20 cellular contexts compared by ENCODE assay signal in genomic region chr2:63891488-63892030, GRCh38. TPM values are rescaled to one million over a fixed set of nuclear protein-coding genes. Genes with fewer than 3 reads are reported as not detected.
A peak's percentile ranks its signal among the peaks of the same experiment; 100 is the strongest.
DNase-seq lines count a peak whose midpoint lies in the region; ATAC-seq and TF ChIP-seq lines count a peak whose summit lies in the region.
"Had no signal": no experiment of that assay in that cellular context is flagged by ENCODE, and none has a peak within 500 bp of the region (broad histone marks: within the 10 kb centered on the region; RNA-seq: fewer than 3 reads in every experiment).

No MANE protein-coding gene starts in this region.

- H3K27ac ChIP-seq in VCaP (peak overlapping the region; percentile 36), tibial nerve (peak overlapping the region in 1 of 4 donors; percentile 4)
- H3K27ac ChIP-seq: BLaER1 treated with 17β-estradiol and CSF1 and Interleukin-3, amounts not matched to agents 10 nM and 100 nM; colonic mucosa; heart left ventricle; left ventricle myocardium inferior had no signal

- peaks cover 0 to 77% (median 9%) of the 10 kb centered on the region in 3 donors for H3K36me3 ChIP-seq in tibial nerve
- H3K36me3 ChIP-seq: colonic mucosa had no signal

- peak overlapping the region; percentile 50 for H3K27ac Mint-ChIP-seq in activated T-cell treated with anti-CD3 and anti-CD28 coated beads, Interleukin-2, amount 50 U/mL, for 72 hours
- peak overlapping the region; percentile 14 for H3K27ac Mint-ChIP-seq in stimulated activated naive B cell treated with anti-CD40 and anti-IgM and Interleukin-4, amounts not matched to agents 10 μg/mL and 1 μg/mL and 100 μg/mL, for 72 hours

- no peaks in the 10 kb centered on the region for H3K9me3 ChIP-seq in tibial nerve
- H3K9me3 ChIP-seq: BLaER1 treated with 17β-estradiol and CSF1 and Interleukin-3, amounts not matched to agents 10 nM and 100 nM; colonic mucosa; heart left ventricle; left ventricle myocardium inferior had no signal

- WGBS in tibial nerve, 2 donors = 49 to 50% methylated on average over 1 of the region's 1 CpG

- peaks cover 0 to 7% (median 2%) of the 10 kb centered on the region in 4 donors for H3K4me1 ChIP-seq in tibial nerve
- H3K4me1 ChIP-seq: BLaER1 treated with 17β-estradiol and CSF1 and Interleukin-3, amounts not matched to agents 10 nM and 100 nM; colonic mucosa had no signal

- no peaks in the 10 kb centered on the region for H3K27me3 Mint-ChIP-seq in activated T-cell treated with anti-CD3 and anti-CD28 coated beads, Interleukin-2, amount 50 U/mL, for 72 hours (ENCODE audit: low read depth)
- H3K27me3 Mint-ChIP-seq in stimulated activated naive B cell treated with anti-CD40 and anti-IgM and Interleukin-4, amounts not matched to agents 10 μg/mL and 1 μg/mL and 100 μg/mL, for 72 hours = no peaks in the 10 kb centered on the region

- no peaks in the 10 kb centered on the region for H3K27me3 ChIP-seq in tibial nerve
- H3K27me3 ChIP-seq: BLaER1 treated with 17β-estradiol and CSF1 and Interleukin-3, amounts not matched to agents 10 nM and 100 nM; colonic mucosa; heart left ventricle had no signal

- no peak for TF ChIP-seq POLR2A in tibial nerve (IDR thresholded peaks at IDR 0.05)

- H3K4me1 Mint-ChIP-seq in activated T-cell treated with anti-CD3 and anti-CD28 coated beads, Interleukin-2, amount 50 U/mL, for 72 hours (ENCODE audit: low read depth) = peaks cover 5% of the 10 kb centered on the region
- peaks cover 0 to 1% of the 10 kb centered on the region in 2 donors for H3K4me1 Mint-ChIP-seq in stimulated activated naive B cell treated with anti-CD40 and anti-IgM and Interleukin-4, amounts not matched to agents 10 μg/mL and 1 μg/mL and 100 μg/mL, for 72 hours

- no peaks in the 10 kb centered on the region for H3K9me3 Mint-ChIP-seq in activated T-cell treated with anti-CD3 and anti-CD28 coated beads, Interleukin-2, amount 50 U/mL, for 72 hours
- H3K9me3 Mint-ChIP-seq in stimulated activated naive B cell treated with anti-CD40 and anti-IgM and Interleukin-4, amounts not matched to agents 10 μg/mL and 1 μg/mL and 100 μg/mL, for 72 hours = no peaks in the 10 kb centered on the region

- no peak for TF ChIP-seq CTCF in VCaP (conservative IDR thresholded peaks at IDR 0.05)
- TF ChIP-seq CTCF in tibial nerve (IDR thresholded peaks at IDR 0.05) = no peak

- TF ChIP-seq EP300 in tibial nerve (IDR thresholded peaks at IDR 0.05) = no peak

- peaks cover 5 to 21% of the 10 kb centered on the region in 2 donors for H3K36me3 Mint-ChIP-seq in activated T-cell treated with anti-CD3 and anti-CD28 coated beads, Interleukin-2, amount 50 U/mL, for 72 hours (ENCODE audit: insufficient read depth in 2 of 2)
- peaks cover 21 to 29% of the 10 kb centered on the region in 2 donors for H3K36me3 Mint-ChIP-seq in stimulated activated naive B cell treated with anti-CD40 and anti-IgM and Interleukin-4, amounts not matched to agents 10 μg/mL and 1 μg/mL and 100 μg/mL, for 72 hours

- H3K4me3 ChIP-seq in tibial nerve = no peak overlapping the region
- H3K4me3 ChIP-seq: BLaER1 treated with 17β-estradiol and CSF1 and Interleukin-3, amounts not matched to agents 10 nM and 100 nM; colonic mucosa; heart left ventricle; K562; left ventricle myocardium inferior had no signal

- no peak overlapping the region for H3K4me3 Mint-ChIP-seq in activated T-cell treated with anti-CD3 and anti-CD28 coated beads, Interleukin-2, amount 50 U/mL, for 72 hours
- no peak overlapping the region for H3K4me3 Mint-ChIP-seq in stimulated activated naive B cell treated with anti-CD40 and anti-IgM and Interleukin-4, amounts not matched to agents 10 μg/mL and 1 μg/mL and 100 μg/mL, for 72 hours

- no peak for DNase-seq in activated T-cell treated with anti-CD3 and anti-CD28 coated beads, Interleukin-2, amount 50 U/mL, for 72 hours
- no peak for DNase-seq in activated T-cell treated with anti-CD3 and anti-CD28 coated beads for 4 hours
- DNase-seq in globus pallidus (ENCODE audit: low spot score) = peak; percentile 51
- no peak for DNase-seq in stimulated activated naive B cell treated with anti-CD40 and anti-IgM and Interleukin-4, amounts not matched to agents 10 μg/mL and 1 μg/mL and 100 μg/mL, for 72 hours
- DNase-seq in activated effector memory CD4-positive, alpha-beta T cell treated with Interleukin-2 at 50 U/mL for 16 hours = no peak
- no peak for DNase-seq in tibial nerve (ENCODE audit: low spot score in 2 of 2)
- no peak for DNase-seq in GM19240 (ENCODE audit: insufficient read length, low spot score)
- DNase-seq: activated CD4-positive, alpha-beta T cell treated with anti-CD3 and anti-CD28 coated beads for 4 hours; colonic mucosa; heart left ventricle; left ventricle myocardium inferior; NCI-H146; NCI-H69; occipital lobe; retina; stimulated activated CD4-positive, alpha-beta T cell treated with anti-CD3 and anti-CD28 coated beads, Interleukin-4, amount 100 ng/mL, for 4 hours had no signal

- ATAC-seq in activated T-cell treated with anti-CD3 and anti-CD28 coated beads, Interleukin-2, amount 50 U/mL, for 72 hours (replicated peaks in 1 of 2) = no peak
- no peak for ATAC-seq in stimulated activated naive B cell treated with anti-CD40 and anti-IgM and Interleukin-4, amounts not matched to agents 10 μg/mL and 1 μg/mL and 100 μg/mL, for 72 hours (replicated peaks)
- ATAC-seq: heart left ventricle, K562, Right ventricle myocardium inferior had no signal

RNA-seq across cellular contexts. Expression of gene UGP2, which starts 49.9 kb away (rescaled TPM):
- total RNA-seq in activated T-cell treated with anti-CD3 and anti-CD28 coated beads, Interleukin-2, amount 50 U/mL, for 72 hours = 10 to 100 TPM; 89.7 to 93.2 TPM
- 100 to 1,000 TPM in 2 of 4 donors, 10 to 100 TPM in 2; 80.8 to 137 (median 103) TPM for total RNA-seq in tibial nerve
